In the genomic region with DNA sequence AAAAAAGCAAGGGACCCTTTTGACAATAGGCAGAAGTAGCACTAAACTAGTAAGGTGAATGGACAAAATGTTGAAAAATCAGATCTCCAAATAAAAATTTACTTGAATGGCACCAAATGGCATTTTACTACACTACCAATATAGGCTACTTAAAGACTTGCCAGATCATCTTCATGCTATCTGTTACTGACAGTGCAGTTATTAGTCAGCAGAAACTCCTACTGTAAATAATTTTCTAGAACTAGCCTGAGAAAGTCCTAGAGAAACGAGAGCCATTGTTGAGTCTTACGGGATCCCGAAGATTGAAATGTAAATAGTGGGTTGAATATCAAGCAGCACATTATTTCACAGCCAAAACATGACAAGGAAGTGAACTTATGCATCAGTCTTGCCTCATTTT, we compare ENCODE assay signal across 25 cellular contexts.
"Had no signal": no experiment of that assay in that cellular context is flagged by ENCODE, and none has a peak within 500 bp of the region (broad histone marks: within the 10 kb centered on the region; RNA-seq: fewer than 3 reads in every experiment).

No MANE protein-coding gene starts in this region.

- H3K36me3 ChIP-seq: stomach, suprapubic skin, thoracic aorta, thyroid gland, tibial artery, tibial nerve, transverse colon, upper lobe of left lung, upper lobe of right lung, uterus, vagina had no signal

- DNase-seq: stimulated activated CD4-positive, alpha-beta T cell treated with anti-CD3 and anti-CD28 coated beads, Interleukin-2, amount 100 ng/mL, for 48 hours; stimulated activated CD4-positive, alpha-beta T cell treated with anti-CD3 and anti-CD28 coated beads, Interleukin-4, amount 100 ng/mL, for 1 hour; stimulated activated CD4-positive, alpha-beta T cell treated with anti-CD3 and anti-CD28 coated beads, Interleukin-4, amount 100 ng/mL, for 24 hours; stimulated activated CD4-positive, alpha-beta T cell treated with anti-CD3 and anti-CD28 coated beads, Interleukin-4, amount 100 ng/mL, for 4 hours; stimulated activated CD8-positive, alpha-beta memory T cell treated with anti-CD3 and anti-CD28 coated beads, Interleukin-4, amount 100 ng/mL, for 48 hours; stimulated activated naive B cell treated with anti-CD40 and anti-IgM and Interleukin-4, amounts not matched to agents 10 μg/mL and 1 μg/mL and 100 μg/mL, for 72 hours; stimulated activated naive CD4-positive, alpha-beta T cell; stimulated activated naive CD4-positive, alpha-beta T cell treated with Interleukin-2 at 50 U/mL for 16 hours; stimulated activated naive CD8-positive, alpha-beta T cell treated with anti-CD3 and anti-CD28 coated beads, Interleukin-15, amount 100 ng/mL, for 72 hours; stimulated activated naive CD8-positive, alpha-beta T cell treated with anti-CD3 and anti-CD28 coated beads, Interleukin-15, Interleukin-2, amounts not matched to agents 100 U/mL and 50 U/mL, for 24 hours; stomach; substantia nigra; testis; thyroid gland; tibial artery; transverse colon; upper lobe of left lung; upper lobe of right lung; uterus had no signal

- H3K27me3 ChIP-seq: stomach, suprapubic skin, testis, thyroid gland, tibial artery, tibial nerve, transverse colon, upper lobe of left lung, upper lobe of right lung, uterus, vagina had no signal

- ATAC-seq: stimulated activated effector memory CD8-positive, alpha-beta T cell treated with anti-CD3 and anti-CD28 coated beads, Interleukin-12 subunit alpha, Interleukin-12 subunit beta, amount 100 ng/mL, for 72 hours; stimulated activated memory B cell treated with anti-CD40 and anti-IgM and Interleukin-4, amounts not matched to agents 10 μg/mL and 1 μg/mL and 100 μg/mL, for 72 hours; stimulated activated naive B cell treated with anti-CD40 and anti-IgM and Interleukin-4, amounts not matched to agents 10 μg/mL and 1 μg/mL and 100 μg/mL, for 72 hours; stimulated activated naive CD8-positive, alpha-beta T cell treated with anti-CD3 and anti-CD28 coated beads, Interleukin-15, amount 100 ng/mL, for 72 hours; stimulated activated naive CD8-positive, alpha-beta T cell treated with anti-CD3 and anti-CD28 coated beads, Interleukin-15, Interleukin-2, amounts not matched to agents 100 U/mL and 50 U/mL, for 24 hours; upper lobe of right lung had no signal

- H3K4me3 ChIP-seq: stomach, suprapubic skin, testis, thoracic aorta, thyroid gland, tibial artery, tibial nerve, transverse colon, upper lobe of left lung, upper lobe of right lung, uterus, vagina had no signal

- H3K9me3 ChIP-seq: stomach, suprapubic skin, testis, thoracic aorta, thyroid gland, tibial artery, transverse colon, upper lobe of left lung, upper lobe of right lung, uterus, vagina had no signal

- H3K4me1 ChIP-seq: stomach, suprapubic skin, testis, thyroid gland, tibial artery, tibial nerve, upper lobe of left lung, upper lobe of right lung, uterus, vagina had no signal

- H3K27ac ChIP-seq: stomach, suprapubic skin, testis, thoracic aorta, thyroid gland, tibial artery, tibial nerve, transverse colon, upper lobe of left lung, upper lobe of right lung, uterus, vagina had no signal
